In the genomic region with DNA sequence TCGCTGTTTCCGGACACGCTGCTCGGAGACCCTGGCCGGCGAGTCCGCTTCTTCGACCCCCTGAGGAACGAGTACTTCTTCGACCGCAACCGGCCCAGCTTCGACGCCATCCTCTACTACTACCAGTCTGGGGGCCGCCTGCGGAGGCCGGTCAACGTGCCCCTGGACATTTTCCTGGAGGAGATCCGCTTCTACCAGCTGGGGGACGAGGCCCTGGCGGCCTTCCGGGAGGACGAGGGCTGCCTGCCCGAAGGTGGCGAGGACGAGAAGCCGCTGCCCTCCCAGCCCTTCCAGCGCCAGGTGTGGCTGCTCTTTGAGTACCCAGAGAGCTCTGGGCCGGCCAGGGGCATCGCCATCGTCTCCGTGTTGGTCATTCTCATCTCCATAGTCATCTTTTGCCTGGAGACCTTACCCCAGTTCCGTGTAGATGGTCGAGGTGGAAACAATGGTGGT, we compare ENCODE assay signal across 1 cellular context.
TF ChIP-seq lines count a peak whose summit lies in the region.

No MANE protein-coding gene starts in this region.

TF ChIP-seq in WTC11, 78 proteins besides CTCF, POLR2A, EP300 and RAD21 (continued from another document):
- TF ChIP-seq, protein P1, sequence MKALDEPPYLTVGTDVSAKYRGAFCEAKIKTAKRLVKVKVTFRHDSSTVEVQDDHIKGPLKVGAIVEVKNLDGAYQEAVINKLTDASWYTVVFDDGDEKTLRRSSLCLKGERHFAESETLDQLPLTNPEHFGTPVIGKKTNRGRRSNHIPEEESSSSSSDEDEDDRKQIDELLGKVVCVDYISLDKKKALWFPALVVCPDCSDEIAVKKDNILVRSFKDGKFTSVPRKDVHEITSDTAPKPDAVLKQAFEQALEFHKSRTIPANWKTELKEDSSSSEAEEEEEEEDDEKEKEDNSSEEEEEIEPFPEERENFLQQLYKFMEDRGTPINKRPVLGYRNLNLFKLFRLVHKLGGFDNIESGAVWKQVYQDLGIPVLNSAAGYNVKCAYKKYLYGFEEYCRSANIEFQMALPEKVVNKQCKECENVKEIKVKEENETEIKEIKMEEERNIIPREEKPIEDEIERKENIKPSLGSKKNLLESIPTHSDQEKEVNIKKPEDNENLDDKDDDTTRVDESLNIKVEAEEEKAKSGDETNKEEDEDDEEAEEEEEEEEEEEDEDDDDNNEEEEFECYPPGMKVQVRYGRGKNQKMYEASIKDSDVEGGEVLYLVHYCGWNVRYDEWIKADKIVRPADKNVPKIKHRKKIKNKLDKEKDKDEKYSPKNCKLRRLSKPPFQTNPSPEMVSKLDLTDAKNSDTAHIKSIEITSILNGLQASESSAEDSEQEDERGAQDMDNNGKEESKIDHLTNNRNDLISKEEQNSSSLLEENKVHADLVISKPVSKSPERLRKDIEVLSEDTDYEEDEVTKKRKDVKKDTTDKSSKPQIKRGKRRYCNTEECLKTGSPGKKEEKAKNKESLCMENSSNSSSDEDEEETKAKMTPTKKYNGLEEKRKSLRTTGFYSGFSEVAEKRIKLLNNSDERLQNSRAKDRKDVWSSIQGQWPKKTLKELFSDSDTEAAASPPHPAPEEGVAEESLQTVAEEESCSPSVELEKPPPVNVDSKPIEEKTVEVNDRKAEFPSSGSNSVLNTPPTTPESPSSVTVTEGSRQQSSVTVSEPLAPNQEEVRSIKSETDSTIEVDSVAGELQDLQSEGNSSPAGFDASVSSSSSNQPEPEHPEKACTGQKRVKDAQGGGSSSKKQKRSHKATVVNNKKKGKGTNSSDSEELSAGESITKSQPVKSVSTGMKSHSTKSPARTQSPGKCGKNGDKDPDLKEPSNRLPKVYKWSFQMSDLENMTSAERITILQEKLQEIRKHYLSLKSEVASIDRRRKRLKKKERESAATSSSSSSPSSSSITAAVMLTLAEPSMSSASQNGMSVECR (CRISPR knock-in tag; IDR thresholded peaks at IDR 0.05; ENCODE audit: borderline replicate concordance), result no peak
- TF ChIP-seq KAT7 (CRISPR knock-in tag; IDR thresholded peaks at IDR 0.05; ENCODE audit: borderline replicate concordance), result no peak
- no peak for TF ChIP-seq CREB1 (CRISPR knock-in tag; IDR thresholded peaks at IDR 0.05)
- TF ChIP-seq ZNF263 (CRISPR knock-in tag; IDR thresholded peaks at IDR 0.05; ENCODE audit: low read depth), result no peak
- no peak for TF ChIP-seq CREM (CRISPR knock-in tag; IDR thresholded peaks at IDR 0.05)
- no peak for TF ChIP-seq SMAD3 (CRISPR knock-in tag; IDR thresholded peaks at IDR 0.05; ENCODE audit: borderline replicate concordance)
